Comparison of ENCODE assay signal across 8 cellular contexts in genomic region chr10:21075880-21076279, GRCh38.
"Had no signal": no experiment of that assay in that cellular context is flagged by ENCODE, and none has a peak within 500 bp of the region (broad histone marks: within the 10 kb centered on the region; RNA-seq: fewer than 3 reads in every experiment).

No MANE protein-coding gene starts in this region.

- H3K4me3 ChIP-seq: GM12878 had no signal

- DNase-seq: GDM1, GF-D8 had no signal

- FAIRE-seq: G401.6, GM12878, GM12891, GM12892, GM18507, GM19239 had no signal

- ATAC-seq: GM12878 had no signal
